ENCODE assay signal across 25 cellular contexts in genomic region chr2:226611196-226611943, GRCh38.
DNase-seq lines count a peak whose midpoint lies in the region; ATAC-seq, FAIRE-seq and TF ChIP-seq lines count a peak whose summit lies in the region.
"Had no signal": no experiment of that assay in that cellular context is flagged by ENCODE, and none has a peak within 500 bp of the region (broad histone marks: within the 10 kb centered on the region; RNA-seq: fewer than 3 reads in every experiment).

No MANE protein-coding gene starts in this region.

- 54% methylated on average over 4 of the region's 4 CpGs for WGBS in A549 (ENCODE audit: missing lambda C conversion rate)
- WGBS in liver: 71% methylated on average over 4 of the region's 4 CpGs
- 80% methylated on average over 4 of the region's 4 CpGs for WGBS in sigmoid colon, 2 donors

- no peaks in the 10 kb centered on the region for H3K79me2 ChIP-seq in HCT116 (ENCODE audit: insufficient read depth, low read length)

- H3K4me2 ChIP-seq in A549: peak overlapping the region; percentile 30
- H3K4me2 ChIP-seq in HCT116 (ENCODE audit: low read length): peak overlapping the region; percentile 53

- H3K36me3 ChIP-seq in HCT116 (ENCODE audit: control insufficient read depth in 1 of 2, insufficient read depth in 2 of 2, low read length in 2 of 2) (peaks cover 2 to 39% of the 10 kb centered on the region in 2 experiments; a peak in 3 of 4 replicates), liver (ENCODE audit: control insufficient read depth in 4 of 4, insufficient read depth in 3 of 4, low read depth in 1 of 4, low read length in 3 of 4) (no peaks in the 10 kb centered on the region), sigmoid colon (no peaks in the 10 kb centered on the region)
- H3K36me3 ChIP-seq: BE2C, gastroesophageal sphincter, neutrophil, uterus had no signal

- H2AFZ ChIP-seq in HCT116 (ENCODE audit: low read depth, low read length, poor library complexity, severe bottlenecking): no peak overlapping the region

- TF ChIP-seq CTCF in A549 (IDR thresholded peaks at IDR 0.05): no peak
- TF ChIP-seq CTCF in HCT116 (IDR thresholded peaks at IDR 0.05 in 2 of 3, conservative IDR thresholded peaks at IDR 0.05 in 1 of 3; ENCODE audit: borderline replicate concordance in 1 of 3, insufficient read depth in 1 of 3, low read depth in 2 of 3, low read length in 2 of 3): no peak
- no peak for TF ChIP-seq CTCF in liver (IDR thresholded peaks at IDR 0.05; ENCODE audit: low read depth, low read length, missing input control)
- TF ChIP-seq CTCF in sigmoid colon (IDR thresholded peaks at IDR 0.05): no peak

- POLR2A ChIA-PET in A549 (lab: Yijun Ruan, JAX) (interaction anchor here (1.1 to 1.2 kb wide), 2 partner anchors 41 to 425 kb away, joined by 4 read pairs; no protein-coding TSS in a partner anchor), HCT116 (lab: Charles Lee) (interaction anchor here (0.7 to 1.7 kb wide), 9 partner anchors 8 to 496 kb away, joined by 3 to 10 read pairs (median 3); partner anchors contain the start of gene IRS1)

- H3K27ac ChIP-seq in A549 (peak overlapping the region; percentile 18 to 70; a peak in 5 of 6 replicates), HCT116 (ENCODE audit: low read depth, low read length) (peak overlapping the region; percentile 96), liver (ENCODE audit: low read depth in 1 of 2, low read length in 2 of 2) (no peak overlapping the region), sigmoid colon (no peak overlapping the region)
- H3K27ac ChIP-seq: gastroesophageal sphincter, neutrophil, uterus, VCaP had no signal

- peak; percentile 68 for FAIRE-seq in A549 (lab: Jason Lieb, UNC)
- FAIRE-seq: endometrium had no signal

- no peak overlapping the region for H3K4me3 ChIP-seq in A549
- no peak overlapping the region for H3K4me3 ChIP-seq in HCT116 (replicated peaks in 1 of 2; ENCODE audit: low read depth in 1 of 2, low read length in 2 of 2)
- H3K4me3 ChIP-seq in liver (ENCODE audit: low read depth in 1 of 3, low read length in 3 of 3): no peak overlapping the region
- no peak overlapping the region for H3K4me3 ChIP-seq in sigmoid colon
- H3K4me3 ChIP-seq: gastroesophageal sphincter, uterus had no signal

- ATAC-seq in A549 (peak in 1 of 2 experiments; percentile 46; a peak in 3 of 6 replicates), HCT116 (peak; percentile 69), SK-N-SH treated with all-trans-retinoic acid at 6 μM for 48 hours (peak; percentile 59), GM18907 (IDR thresholded peaks at IDR 0.05; ENCODE audit: unreplicated experiment) (no peak)
- ATAC-seq: activated T-cell treated with anti-CD3 and anti-CD28 coated beads, Interleukin-2, amount 50 U/mL, for 4 hours; gastroesophageal sphincter had no signal

- H3K9me3 ChIP-seq in A549: no peaks in the 10 kb centered on the region
- H3K9me3 ChIP-seq in HCT116 (ENCODE audit: control insufficient read depth in 1 of 2, insufficient read depth in 1 of 2, low read depth in 1 of 2, low read length in 2 of 2): no peaks in the 10 kb centered on the region
- H3K9me3 ChIP-seq in liver (ENCODE audit: control insufficient read depth in 4 of 4, low read length in 3 of 4): peaks cover 0 to 2% (median 0%) of the 10 kb centered on the region in 4 donors
- no peaks in the 10 kb centered on the region for H3K9me3 ChIP-seq in sigmoid colon
- H3K9me3 ChIP-seq: BE2C, gastroesophageal sphincter, neutrophil, uterus had no signal

- intact Hi-C loops in HCT116 (cut with micrococcal nuclease): loop anchor here (2.0 to 10.0 kb wide), 2 partner anchors 191 to 397 kb away; no protein-coding TSS in a partner anchor
- intact Hi-C loops in sigmoid colon (cut with DNase I): no loop called here

- TF ChIP-seq POLR2A in A549 (IDR thresholded peaks at IDR 0.05; ENCODE audit: low read length) (no peak), HCT116 (IDR thresholded peaks at IDR 0.05; ENCODE audit: borderline replicate concordance, extremely low read depth, insufficient read depth, insufficient read length) (peak; percentile 55), sigmoid colon (IDR thresholded peaks at IDR 0.05) (no peak)

- peak in 1 of 2 experiments; percentile 9 for DNase-seq in A549 (ENCODE audit: low read depth in 1 of 2, low spot score in 1 of 2)
- DNase-seq in HCT116 (ENCODE audit: low read depth, low spot score): no peak
- no peak for DNase-seq in sigmoid colon
- no peak for DNase-seq in NCI-H1092 treated with DMSO at 0.1 percent for 48 hours (lab: John Stamatoyannopoulos, UW)
- DNase-seq in HuH-7.5 (ENCODE audit: low spot score): no peak
- DNase-seq: 8988T; activated CD4-positive, alpha-beta T cell treated with anti-CD3 and anti-CD28 coated beads for 48 hours; activated gamma-delta T cell treated with Interleukin-2 at 50 U/mL for 16 hours; activated T-cell treated with anti-CD3 and anti-CD28 coated beads, Interleukin-2, amount 50 U/mL, for 4 hours; BE2C; dermis blood vessel endothelial cell; GDM1; hippocampal formation; NCI-H2081; NCI-H345; NCI-H774; stimulated activated naive CD4-positive, alpha-beta T cell treated with Interleukin-2 at 50 U/mL for 16 hours; uterus had no signal

- H3K9ac ChIP-seq in HCT116 (ENCODE audit: low read length) (peak overlapping the region; percentile 53), liver (ENCODE audit: low read depth in 1 of 2, low read length in 2 of 2) (no peak overlapping the region)

- RAD21 ChIA-PET in HCT116 (lab: Charles Lee; ENCODE audit: low non-redundant PET in 1 of 2, low total read pairs in 2 of 2, uncharacterized antibody in 2 of 2, unreplicated experiment in 2 of 2): interaction anchor here (0.6 to 1.3 kb wide), 2 partner anchors 39 kb away, joined by 3 read pairs; no protein-coding TSS in a partner anchor

- H4K20me1 ChIP-seq in HCT116 (ENCODE audit: insufficient read depth): no peaks in the 10 kb centered on the region

- H3K27me3 ChIP-seq in HCT116 (ENCODE audit: insufficient read depth, low read length) (no peaks in the 10 kb centered on the region), liver (ENCODE audit: control insufficient read depth in 4 of 4, insufficient read depth in 4 of 4, low read length in 3 of 4) (no peaks in the 10 kb centered on the region), sigmoid colon (no peaks in the 10 kb centered on the region)
- H3K27me3 ChIP-seq: BE2C, gastroesophageal sphincter, neutrophil, uterus had no signal

- no peak for TF ChIP-seq EP300 in A549 (IDR thresholded peaks at IDR 0.05)
- TF ChIP-seq EP300 in sigmoid colon (IDR thresholded peaks at IDR 0.05): no peak

- no peak for TF ChIP-seq RAD21 in A549 (conservative IDR thresholded peaks at IDR 0.05 in 1 of 2, IDR thresholded peaks at IDR 0.05 in 1 of 2)
- peak; percentile 28 for TF ChIP-seq RAD21 in HCT116 (IDR thresholded peaks at IDR 0.05; ENCODE audit: low read depth)
- no peak for TF ChIP-seq RAD21 in liver (IDR thresholded peaks at IDR 0.05)

- TSS peak; percentile 81 for BruUV-seq in HCT116 (replicated peaks; lab: Mats Ljungman, UMichigan)

- peaks cover 23% of the 10 kb centered on the region for H3K4me1 ChIP-seq in A549
- H3K4me1 ChIP-seq in HCT116 (ENCODE audit: control insufficient read depth in 1 of 2, insufficient read depth in 2 of 2, low read length in 2 of 2): peaks cover 43 to 57% of the 10 kb centered on the region in 2 experiments
- peaks cover 0 to 4% (median 1%) of the 10 kb centered on the region in 4 donors for H3K4me1 ChIP-seq in liver (ENCODE audit: control insufficient read depth in 4 of 4, insufficient read depth in 4 of 4, low read length in 3 of 4)
- no peaks in the 10 kb centered on the region for H3K4me1 ChIP-seq in sigmoid colon
- H3K4me1 ChIP-seq: gastroesophageal sphincter, uterus had no signal

- CTCF ChIA-PET in A549 (lab: Yijun Ruan, JAX): no interaction called here
- CTCF ChIA-PET in HCT116 (lab: Charles Lee): no interaction called here

- H3K9me2 ChIP-seq in HCT116 (ENCODE audit: insufficient read depth): no peaks in the 10 kb centered on the region

TF ChIP-seq in A549, 52 proteins besides CTCF, POLR2A, EP300 and RAD21:
- no peak for TF ChIP-seq MAFK (IDR thresholded peaks at IDR 0.05; ENCODE audit: partially characterized antibody)
- no peak for TF ChIP-seq PHF8 (IDR thresholded peaks at IDR 0.05; ENCODE audit: borderline replicate concordance, low read depth)
- peak; percentile 66; the same call in 1 of the 2 replicates for TF ChIP-seq GATA3 (IDR thresholded peaks at IDR 0.05; ENCODE audit: borderline replicate concordance)

TF ChIP-seq in HCT116, 20 proteins besides CTCF, POLR2A, EP300 and RAD21 (continues in another document):
- TF ChIP-seq SP1 (IDR thresholded peaks at IDR 0.05; ENCODE audit: low read depth): peak; percentile 73
- no peak for TF ChIP-seq CEBPB (IDR thresholded peaks at IDR 0.05; ENCODE audit: low read depth)
- peak; percentile 85 for TF ChIP-seq TCF7L2 (IDR thresholded peaks at IDR 0.05; ENCODE audit: borderline replicate concordance, extremely low read depth, insufficient read depth, insufficient read length)
- no peak for TF ChIP-seq ELF1 (IDR thresholded peaks at IDR 0.05; ENCODE audit: borderline replicate concordance, low read depth)
- TF ChIP-seq FOSL1 (IDR thresholded peaks at IDR 0.05; ENCODE audit: low read depth): peak; percentile 46; the same call in 1 of the 2 replicates

TF ChIP-seq in SK-N-SH treated with all-trans-retinoic acid at 6 μM for 48 hours, 23 proteins besides CTCF, POLR2A, EP300 and RAD21 (continues in another document):
- TF ChIP-seq ZFP3 (CRISPR knock-in tag; IDR thresholded peaks at IDR 0.05) (no peak), ZNF70 (CRISPR knock-in tag; IDR thresholded peaks at IDR 0.05) (no peak), BACH2 (CRISPR knock-in tag; IDR thresholded peaks at IDR 0.05; ENCODE audit: borderline replicate concordance) (no peak)

TF ChIP-seq in liver, 16 proteins besides CTCF, POLR2A, EP300 and RAD21:
- TF ChIP-seq HNF4A (conservative IDR thresholded peaks at IDR 0.05) (peak; percentile 68), FOXA2 (IDR thresholded peaks at IDR 0.05) (no peak), JUND (IDR thresholded peaks at IDR 0.05) (no peak)
TF ChIP-seq in liver: peak in this region for 1.

Comparison
In these comparisons a context has a peak if more than half of its experiments do, and no peak if none do; other contexts are left out.
1. H3K27ac ChIP-seq: peak in A549 (2 of 2) and HCT116 (single experiment); none in liver (0 of 2) and sigmoid colon (0 of 4).
2. Of the 6 proteins assayed by ChIP-seq in both A549 and HCT116: peak only in A549: none; only in HCT116: POLR2A and RAD21; in both: none; in neither: 4.